9 cellular contexts compared by ENCODE assay signal in the genomic region with DNA sequence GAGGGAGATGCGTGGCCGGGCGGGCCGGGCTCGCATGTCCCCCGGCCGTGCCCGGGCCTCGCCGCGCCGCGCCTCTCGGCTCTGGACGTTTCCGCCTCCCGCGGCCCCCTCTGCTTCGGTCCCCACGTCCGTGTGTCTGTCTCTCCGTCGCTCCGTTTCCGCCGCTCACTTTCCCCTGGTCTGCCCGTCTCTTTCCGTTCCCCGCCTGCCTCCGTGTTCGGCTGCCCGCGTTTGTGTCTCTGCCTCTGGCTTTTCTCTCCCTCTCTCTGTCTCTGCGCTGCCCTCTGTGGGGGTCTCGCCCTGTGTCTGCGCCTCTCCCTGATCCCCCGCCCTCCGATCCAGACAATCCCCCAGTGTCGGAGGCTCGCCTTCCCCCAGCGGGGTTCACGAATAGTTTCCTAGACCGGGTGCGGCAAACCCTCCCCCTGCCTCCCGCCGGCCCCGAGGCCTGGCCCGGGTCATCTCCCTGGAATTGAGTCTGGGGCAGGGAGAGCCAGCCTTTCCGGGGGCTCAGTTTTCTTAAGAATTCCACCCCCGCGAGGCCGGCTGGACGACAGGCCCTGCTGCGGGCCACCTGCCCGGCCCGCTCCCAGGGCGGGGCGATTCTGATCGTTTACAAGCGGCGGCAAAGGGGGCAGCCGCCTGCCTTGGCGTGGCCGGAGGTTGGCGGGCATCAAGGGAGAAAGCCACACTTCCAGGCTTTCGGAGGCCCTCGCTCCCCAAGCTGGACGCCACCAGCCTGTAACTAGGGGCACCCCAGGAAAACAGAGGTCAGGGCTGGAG. TPM values are rescaled to one million over a fixed set of nuclear protein-coding genes. Genes with fewer than 3 reads are reported as not detected.
DNase-seq lines count a peak whose midpoint lies in the region; ATAC-seq and TF ChIP-seq lines count a peak whose summit lies in the region.
"Had no signal": no experiment of that assay in that cellular context is flagged by ENCODE, and none has a peak within 500 bp of the region (broad histone marks: within the 10 kb centered on the region; RNA-seq: fewer than 3 reads in every experiment).

No MANE protein-coding gene starts in this region.

- no peak for TF ChIP-seq CTCF in cardiac fibroblast (IDR thresholded peaks at IDR 0.05; ENCODE audit: low read depth, low read length)

- H3K4me3 Mint-ChIP-seq in T-cell: peak overlapping the region; percentile 85 to 97 (median 96)

- no peaks in the 10 kb centered on the region for H3K36me3 Mint-ChIP-seq in T-cell

- DNase-seq in NCI-H2227 (lab: John Stamatoyannopoulos, UW; ENCODE audit: unreplicated experiment): peak; percentile 48
- DNase-seq in NCI-H2227 treated with DMSO at 0.1 percent for 48 hours (lab: John Stamatoyannopoulos, UW): no peak
- DNase-seq in T-cell: peak in 24 of 34 experiments; percentile 24 to 59 (median 42)
- peak; percentile 26 to 33 for DNase-seq in cardiac fibroblast (ENCODE audit: low read depth in 2 of 2)
- no peak for DNase-seq in left lobe of liver (ENCODE audit: low spot score)
- DNase-seq in stimulated activated CD8-positive, alpha-beta memory T cell treated with anti-CD3 and anti-CD28 coated beads, Interleukin-4, amount 100 ng/mL, for 48 hours: peak; percentile 71
- no peak for DNase-seq in NCI-H2196 (lab: John Stamatoyannopoulos, UW; ENCODE audit: unreplicated experiment)
- no peak for DNase-seq in NCI-H2107 (lab: John Stamatoyannopoulos, UW)
- DNase-seq: DND-41 had no signal

- H3K9me3 Mint-ChIP-seq in T-cell: no peaks in the 10 kb centered on the region

- peak overlapping the region; percentile 77 for H3K4me3 ChIP-seq in cardiac fibroblast (replicated peaks in 1 of 2; ENCODE audit: low read depth in 2 of 2, low read length in 2 of 2)

- H3K27me3 Mint-ChIP-seq in T-cell: peaks cover 12 to 13% of the 10 kb centered on the region in 2 donors

- CTCF ChIA-PET in T-cell (lab: Charles Lee): no interaction called here

- peak; percentile 24 to 63 (median 42) for ATAC-seq in T-cell (replicated peaks in 1 of 4)
- ATAC-seq in left lobe of liver: peak; percentile 34

- H3K4me1 Mint-ChIP-seq in T-cell: peaks cover 26 to 41% (median 27%) of the 10 kb centered on the region in 3 donors

- POLR2A ChIA-PET in T-cell (lab: Charles Lee): no interaction called here

- peak overlapping the region; percentile 59 to 82 for H3K27ac Mint-ChIP-seq in T-cell

RNA-seq across cellular contexts. Expression of gene NBL1, which starts 0.8 kb away (rescaled TPM):
- total RNA-seq in T-cell: 10 to 100 TPM; 11.4 to 38.1 (median 13.7) TPM
- 2.5 TPM for total RNA-seq in left lobe of liver

RNA-seq across cellular contexts. Expression of gene HTR6, which starts 19.7 kb away (rescaled TPM):
- total RNA-seq in T-cell (under 1 TPM; 0.16 to 0.90 (median 0.19) TPM), left lobe of liver (not detected)

Comparison
In these comparisons a context has a peak if more than half of its experiments do, and no peak if none do; other contexts are left out.
1. DNase-seq: peak in NCI-H2227 (single experiment), T-cell (24 of 34), cardiac fibroblast (2 of 2) and stimulated activated CD8-positive, alpha-beta memory T cell treated with anti-CD3 and anti-CD28 coated beads, Interleukin-4, amount 100 ng/mL, for 48 hours (single experiment); none in NCI-H2227 treated with DMSO at 0.1 percent for 48 hours (single experiment), left lobe of liver (single experiment), NCI-H2196 (single experiment) and NCI-H2107 (single experiment).